28 cellular contexts compared by ENCODE assay signal in genomic region chr19:9968820-9969687, GRCh38. TPM values are rescaled to one million over a fixed set of nuclear protein-coding genes. Genes with fewer than 3 reads are reported as not detected.
"Had no signal": no experiment of that assay in that cellular context is flagged by ENCODE, and none has a peak within 500 bp of the region (broad histone marks: within the 10 kb centered on the region; RNA-seq: fewer than 3 reads in every experiment).

No MANE protein-coding gene starts in this region.

- H3K27me3 ChIP-seq: Peyer's patch, SJSA1 had no signal

- H3K9me3 ChIP-seq: Peyer's patch, SJSA1 had no signal

- FAIRE-seq: astrocyte had no signal

- H3K27ac Mint-ChIP-seq: activated B cell treated with CpG ODN at 0.5 μM for 24 hours; activated CD4-positive, alpha-beta memory T cell treated with anti-CD3 and anti-CD28 coated beads for 36 hours; activated CD4-positive, alpha-beta T cell treated with anti-CD3 and anti-CD28 coated beads, Interleukin-2, amount 10 ng/mL, durations not matched to agents 7 days and 5 days; activated T-cell treated with anti-CD3 and anti-CD28 coated beads, Interleukin-2, amount 50 U/mL, for 72 hours; activated T-helper 2 cell treated with anti-CD3 and anti-CD28 coated beads, Interferon-gamma antibody, Interleukin-2, Interleukin-4, amounts not matched to agents 10 μg/mL and 5 μg/mL and 100 μg/mL, durations not matched to agents 14 hours and 24 hours and 36 hours; brain; T-helper 1 cell treated with Interleukin-12 subunit alpha and Interleukin-12 subunit beta and Interleukin-4 antibody, amounts not matched to agents 30 μg/mL and 1 μg/mL, for 36 hours had no signal

- H3K36me3 Mint-ChIP-seq: activated CD4-positive, alpha-beta memory T cell treated with anti-CD3 and anti-CD28 coated beads for 36 hours; brain had no signal

- H3K4me3 ChIP-seq: cardiac muscle cell, Peyer's patch, SJSA1 had no signal

- H3K4me3 Mint-ChIP-seq: activated B cell treated with CpG ODN at 0.5 μM for 24 hours; activated CD4-positive, alpha-beta memory T cell treated with anti-CD3 and anti-CD28 coated beads for 36 hours; activated CD4-positive, alpha-beta T cell treated with anti-CD3 and anti-CD28 coated beads, Interleukin-2, amount 10 ng/mL, durations not matched to agents 7 days and 5 days; activated T-cell treated with anti-CD3 and anti-CD28 coated beads, Interleukin-2, amount 50 U/mL, for 72 hours; brain; T-helper 1 cell treated with Interleukin-12 subunit alpha and Interleukin-12 subunit beta and Interleukin-4 antibody, amounts not matched to agents 30 μg/mL and 1 μg/mL, for 36 hours had no signal

- H3K4me1 Mint-ChIP-seq: activated B cell treated with CpG ODN at 0.5 μM for 24 hours, brain had no signal

- H3K36me3 ChIP-seq: cardiac muscle cell, Peyer's patch, SJSA1 had no signal

- DNase-seq: activated B cell treated with CpG ODN at 0.5 μM for 24 hours; activated CD4-positive, alpha-beta memory T cell treated with anti-CD3 and anti-CD28 coated beads for 36 hours; activated CD4-positive, alpha-beta T cell treated with anti-CD3 and anti-CD28 coated beads for 1 hour; activated CD4-positive, alpha-beta T cell treated with anti-CD3 and anti-CD28 coated beads, Interleukin-2, amount 10 ng/mL, durations not matched to agents 7 days and 5 days; activated gamma-delta T cell treated with Interleukin-2 at 50 U/mL for 16 hours; activated naive CD4-positive, alpha-beta T cell treated with anti-CD3 and anti-CD28 coated beads, Interleukin-2, amount 50 U/mL, for 16 hours; activated T-cell treated with anti-CD3 and anti-CD28 coated beads, Interleukin-2, amount 50 U/mL, for 72 hours; amniotic stem cell; Kasumi-1; KBM-7; NCI-H1105 treated with DMSO at 0.1 percent for 48 hours; NCI-H146; NCI-H187 treated with DMSO at 0.1 percent for 48 hours; NCI-H2081 treated with DMSO at 0.1 percent for 48 hours; NCI-H446; NCI-H524; Peyer's patch; SHP77; T-helper 9 cell had no signal

- H3K4me1 ChIP-seq: Peyer's patch, SJSA1 had no signal

- ATAC-seq: activated T-cell treated with anti-CD3 and anti-CD28 coated beads, Interleukin-2, amount 50 U/mL, for 72 hours; SK-N-SH treated with all-trans-retinoic acid at 6 μM for 48 hours had no signal

- H3K27ac ChIP-seq: cardiac muscle cell, Peyer's patch, RWPE1, SJSA1 had no signal

- H3K9me3 Mint-ChIP-seq: activated B cell treated with CpG ODN at 0.5 μM for 24 hours; activated CD4-positive, alpha-beta memory T cell treated with anti-CD3 and anti-CD28 coated beads for 36 hours; activated CD4-positive, alpha-beta T cell treated with anti-CD3 and anti-CD28 coated beads, Interleukin-2, amount 10 ng/mL, durations not matched to agents 7 days and 5 days; activated T-helper 2 cell treated with anti-CD3 and anti-CD28 coated beads, Interferon-gamma antibody, Interleukin-2, Interleukin-4, amounts not matched to agents 10 μg/mL and 5 μg/mL and 100 μg/mL, durations not matched to agents 14 hours and 24 hours and 36 hours; T-helper 1 cell treated with Interleukin-12 subunit alpha and Interleukin-12 subunit beta and Interleukin-4 antibody, amounts not matched to agents 30 μg/mL and 1 μg/mL, for 36 hours had no signal

RNA-seq across cellular contexts. Expression of gene OLFM2, which starts 32.7 kb away (rescaled TPM):
- total RNA-seq: activated B cell treated with CpG ODN at 0.5 μM for 24 hours had no signal

RNA-seq across cellular contexts. Expression of gene COL5A3, which starts 41.2 kb away (rescaled TPM):
- total RNA-seq: activated B cell treated with CpG ODN at 0.5 μM for 24 hours, cardiac muscle cell had no signal

RNA-seq across cellular contexts. Expression of gene RDH8, which starts 44.2 kb away (rescaled TPM):
- total RNA-seq: activated B cell treated with CpG ODN at 0.5 μM for 24 hours; activated CD4-positive, alpha-beta memory T cell treated with anti-CD3 and anti-CD28 coated beads for 36 hours; activated CD4-positive, alpha-beta T cell treated with anti-CD3 and anti-CD28 coated beads, Interleukin-2, amount 10 ng/mL, durations not matched to agents 7 days and 5 days; activated CD8-positive, alpha-beta memory T cell treated with anti-CD3 and anti-CD28 coated beads for 36 hours; activated T-cell treated with anti-CD3 and anti-CD28 coated beads, Interleukin-2, amount 50 U/mL, for 72 hours; activated T-helper 2 cell treated with anti-CD3 and anti-CD28 coated beads, Interferon-gamma antibody, Interleukin-2, Interleukin-4, amounts not matched to agents 10 μg/mL and 5 μg/mL and 100 μg/mL, durations not matched to agents 14 hours and 24 hours and 36 hours; astrocyte; cardiac muscle cell; Peyer's patch; SJSA1 had no signal
- polyA plus RNA-seq: cardiac muscle cell had no signal
